20 cellular contexts compared by ENCODE assay signal in genomic region chr15:93063292-93063671, GRCh38. TPM values are rescaled to one million over a fixed set of nuclear protein-coding genes. Genes with fewer than 3 reads are reported as not detected.
DNase-seq lines count a peak whose midpoint lies in the region; ATAC-seq and TF ChIP-seq lines count a peak whose summit lies in the region.
"Had no signal": no experiment of that assay in that cellular context is flagged by ENCODE, and none has a peak within 500 bp of the region (broad histone marks: within the 10 kb centered on the region; RNA-seq: fewer than 3 reads in every experiment).

No MANE protein-coding gene starts in this region.

- H3K9me2 ChIP-seq in SK-N-SH = no peaks in the 10 kb centered on the region

- CTCF ChIA-PET in SK-N-SH (lab: Yijun Ruan, JAX) = interaction anchor here (1.0 to 1.5 kb wide), 3 partner anchors 10 to 27 kb away, joined by 3 to 7 read pairs (median 4); no protein-coding TSS in a partner anchor

- ATAC-seq in HG02588 (IDR thresholded peaks at IDR 0.05; ENCODE audit: unreplicated experiment) (no peak), GM19023 (IDR thresholded peaks at IDR 0.05; ENCODE audit: unreplicated experiment) (no peak)
- ATAC-seq: left lobe of liver had no signal

- no peaks in the 10 kb centered on the region for H3K79me2 ChIP-seq in SK-N-SH (ENCODE audit: insufficient read depth)

- no peak for TF ChIP-seq POLR2A in breast epithelium (IDR thresholded peaks at IDR 0.05)

- H4K20me1 ChIP-seq in SK-N-SH (ENCODE audit: insufficient read depth) = no peaks in the 10 kb centered on the region; the same call in 1 of the 2 replicates

- H3K4me3 ChIP-seq in HUES64 (ENCODE audit: low read length) = no peak overlapping the region
- peak overlapping the region in 1 of 3 donors; percentile 47 for H3K4me3 ChIP-seq in breast epithelium
- no peak overlapping the region for H3K4me3 ChIP-seq in iPS-20b (ENCODE audit: low read length)
- peak overlapping the region; percentile 55 to 57 for H3K4me3 ChIP-seq in stomach smooth muscle (ENCODE audit: low read length in 2 of 2)
- H3K4me3 ChIP-seq in SK-N-SH (ENCODE audit: low read depth in 2 of 2, low read length in 1 of 2) = no peak overlapping the region
- H3K4me3 ChIP-seq: GM23248, upper lobe of left lung had no signal

- TF ChIP-seq RAD21 in SK-N-SH (IDR thresholded peaks at IDR 0.05; ENCODE audit: low read length) = no peak

- WGBS in HUES64 = 76% methylated on average over 6 of the region's 7 CpGs
- WGBS in SK-N-SH (ENCODE audit: low lambda C conversion rate) = 67% methylated on average over 4 of the region's 7 CpGs

- intact Hi-C loops in breast epithelium (cut with DNase I; ENCODE audit: low total_unique reads) = no loop called here

- H3K9me3 ChIP-seq in HUES64 (ENCODE audit: insufficient read depth, low read depth, low read length) (no peaks in the 10 kb centered on the region), breast epithelium (no peaks in the 10 kb centered on the region), iPS-20b (ENCODE audit: insufficient read depth, low read depth, low read length) (no peaks in the 10 kb centered on the region), stomach smooth muscle (ENCODE audit: control insufficient read depth in 2 of 2, low read length in 2 of 2) (no peaks in the 10 kb centered on the region), SK-N-SH (no peaks in the 10 kb centered on the region)
- H3K9me3 ChIP-seq: upper lobe of left lung had no signal

- H3K36me3 ChIP-seq in HUES64 (ENCODE audit: insufficient read depth, low read length) = peaks cover 24% of the 10 kb centered on the region
- H3K36me3 ChIP-seq in breast epithelium = no peaks in the 10 kb centered on the region
- H3K36me3 ChIP-seq in iPS-20b (ENCODE audit: insufficient read depth, low read depth, low read length) = peaks cover 39% of the 10 kb centered on the region
- peaks cover 5 to 21% of the 10 kb centered on the region in 2 donors for H3K36me3 ChIP-seq in stomach smooth muscle (ENCODE audit: control insufficient read depth in 2 of 2, insufficient read depth in 2 of 2, low read length in 2 of 2)
- H3K36me3 ChIP-seq in SK-N-SH (replicated peaks in 1 of 2; ENCODE audit: control insufficient read depth in 1 of 2, insufficient read depth in 2 of 2, low read length in 1 of 2) = no peaks in the 10 kb centered on the region
- H3K36me3 ChIP-seq: upper lobe of left lung had no signal

- H3K4me1 ChIP-seq in HUES64 (ENCODE audit: insufficient read depth, low read length) (peaks cover 50% of the 10 kb centered on the region), breast epithelium (peaks cover 0 to 18% of the 10 kb centered on the region in 2 donors), iPS-20b (ENCODE audit: insufficient read depth, low read length) (peaks cover 47% of the 10 kb centered on the region; the same call in 1 of the 2 replicates), stomach smooth muscle (ENCODE audit: control insufficient read depth, insufficient read depth, low read length) (peaks cover 88% of the 10 kb centered on the region), SK-N-SH (ENCODE audit: control insufficient read depth in 1 of 2, insufficient read depth in 2 of 2, low read depth in 1 of 2, low read length in 1 of 2) (peaks cover 0 to 3% of the 10 kb centered on the region in 2 experiments; a peak in 2 of 4 replicates)

- TF ChIP-seq CTCF in breast epithelium (IDR thresholded peaks at IDR 0.05) (no peak), SK-N-SH (IDR thresholded peaks at IDR 0.05) (no peak)

- POLR2A ChIA-PET in SK-N-SH (lab: Yijun Ruan, JAX) = no interaction called here

- no peak for TF ChIP-seq EP300 in SK-N-SH (IDR thresholded peaks at IDR 0.05; ENCODE audit: borderline replicate concordance in 1 of 2, low read depth in 1 of 2, low read length in 1 of 2)

- H3K27ac ChIP-seq in HUES64 (ENCODE audit: low read depth, low read length) (peak overlapping the region; percentile 89; the same call in 1 of the 2 replicates), breast epithelium (peak overlapping the region; percentile 68 to 78), iPS-20b (ENCODE audit: low read length) (peak overlapping the region; percentile 31), stomach smooth muscle (ENCODE audit: low read length) (peak overlapping the region; percentile 95), SK-N-SH (ENCODE audit: low read depth in 2 of 2, low read length in 1 of 2) (no peak overlapping the region)
- H3K27ac ChIP-seq: GM23248, upper lobe of left lung had no signal

- H3K9ac ChIP-seq in HUES64 (ENCODE audit: low read depth, low read length) (no peak overlapping the region; the same call in 1 of the 2 replicates), iPS-20b (ENCODE audit: low read depth, low read length) (peak overlapping the region; percentile 52; the same call in 1 of the 2 replicates), stomach smooth muscle (ENCODE audit: low read length in 2 of 2) (peak overlapping the region; percentile 36), SK-N-SH (no peak overlapping the region)
- H3K9ac ChIP-seq: GM23248 had no signal

- no peaks in the 10 kb centered on the region for H3F3A ChIP-seq in SK-N-SH (replicated peaks; ENCODE audit: insufficient read depth)

- H2AFZ ChIP-seq in SK-N-SH (ENCODE audit: low read depth) = no peak overlapping the region
- H2AFZ ChIP-seq: GM23248 had no signal

- no peak overlapping the region for H3K4me2 ChIP-seq in SK-N-SH

- DNase-seq in breast epithelium (ENCODE audit: low spot score in 2 of 2) = no peak
- no peak for DNase-seq in SK-N-SH
- no peak for DNase-seq in GM19240 (ENCODE audit: insufficient read length, low spot score)
- DNase-seq: activated CD4-positive, alpha-beta T cell treated with anti-CD3 and anti-CD28 coated beads, Interleukin-2, amount 10 ng/mL, durations not matched to agents 24 days and 14 days; cerebellar nuclear complex; GM23248; hippocampal formation; naive B cell; NCI-H1930; NCI-H748 treated with DMSO at 0.1 percent for 48 hours; SHP77 had no signal

- H3K27me3 ChIP-seq in HUES64 (ENCODE audit: insufficient read depth, low read length) (no peaks in the 10 kb centered on the region), breast epithelium (no peaks in the 10 kb centered on the region), iPS-20b (ENCODE audit: insufficient read depth, low read length) (no peaks in the 10 kb centered on the region), stomach smooth muscle (ENCODE audit: control insufficient read depth in 1 of 2, insufficient read depth in 2 of 2, low read length in 2 of 2) (no peaks in the 10 kb centered on the region), SK-N-SH (ENCODE audit: insufficient read depth) (no peaks in the 10 kb centered on the region)
- H3K27me3 ChIP-seq: upper lobe of left lung had no signal

TF ChIP-seq in SK-N-SH, 30 proteins besides CTCF, POLR2A, EP300 and RAD21:
- TF ChIP-seq MEF2A (IDR thresholded peaks at IDR 0.05; ENCODE audit: borderline replicate concordance, low read depth) (no peak), RFX5 (IDR thresholded peaks at IDR 0.05; ENCODE audit: low read length) (no peak), FOSL2 (IDR thresholded peaks at IDR 0.05; ENCODE audit: borderline replicate concordance, low read depth) (no peak), ZBTB33 (IDR thresholded peaks at IDR 0.05; ENCODE audit: borderline replicate concordance, low read depth) (no peak), FOXM1 (IDR thresholded peaks at IDR 0.05; ENCODE audit: low read depth) (no peak), MXI1 (IDR thresholded peaks at IDR 0.05; ENCODE audit: low read depth, low read length) (no peak), NFIC (IDR thresholded peaks at IDR 0.05; ENCODE audit: borderline replicate concordance) (no peak), FOXJ3 (CRISPR knock-in tag; IDR thresholded peaks at IDR 0.05) (no peak), GATA2 (CRISPR knock-in tag; IDR thresholded peaks at IDR 0.05) (no peak), YY1 (IDR thresholded peaks at IDR 0.05; ENCODE audit: low read depth) (no peak), NRF1 (IDR thresholded peaks at IDR 0.05; ENCODE audit: low read depth, low read length) (no peak)
- TF ChIP-seq, protein P1, sequence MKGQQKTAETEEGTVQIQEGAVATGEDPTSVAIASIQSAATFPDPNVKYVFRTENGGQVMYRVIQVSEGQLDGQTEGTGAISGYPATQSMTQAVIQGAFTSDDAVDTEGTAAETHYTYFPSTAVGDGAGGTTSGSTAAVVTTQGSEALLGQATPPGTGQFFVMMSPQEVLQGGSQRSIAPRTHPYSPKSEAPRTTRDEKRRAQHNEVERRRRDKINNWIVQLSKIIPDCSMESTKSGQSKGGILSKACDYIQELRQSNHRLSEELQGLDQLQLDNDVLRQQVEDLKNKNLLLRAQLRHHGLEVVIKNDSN (IDR thresholded peaks at IDR 0.05; ENCODE audit: borderline replicate concordance, low read depth) = no peak

RNA-seq across cellular contexts. Expression of gene RGMA, which starts 25.7 kb away (rescaled TPM):
- 36.5 TPM for polyA plus RNA-seq in HUES64 (2013, experiment 1 of 2)
- 41.0 TPM for polyA plus RNA-seq in HUES64 (2013, experiment 2 of 2)
- 10 to 100 TPM in 2 of 3 donors, 1 to 10 TPM in 1; 9.7 to 17.7 (median 14.4) TPM for total RNA-seq in breast epithelium
- polyA plus RNA-seq in SK-N-SH (2012; rRNA removed) = 0.76 and 1.5 TPM in 2 replicates
- polyA plus RNA-seq in SK-N-SH (2012; cell fraction: cytosol; rRNA removed) = 0.76 and 1.3 TPM in 2 replicates
- 1.2 and 1.3 TPM in 2 replicates for polyA plus RNA-seq in SK-N-SH (2012; cell fraction: nucleus; rRNA removed)
- total RNA-seq: HT1080, M059J had no signal

Comparison
In these comparisons a context has a peak if more than half of its experiments do, and no peak if none do; other contexts are left out.
1. H3K27ac ChIP-seq: peak in HUES64 (single experiment), breast epithelium (2 of 2), iPS-20b (single experiment) and stomach smooth muscle (single experiment); none in SK-N-SH (0 of 2).
2. H3K4me3 ChIP-seq: peak in stomach smooth muscle (2 of 2); none in HUES64 (single experiment), iPS-20b (single experiment) and SK-N-SH (0 of 2).
3. H3K9ac ChIP-seq: peak in iPS-20b (single experiment) and stomach smooth muscle (2 of 2); none in HUES64 (single experiment) and SK-N-SH (single experiment).